28 cellular contexts compared by ENCODE assay signal in genomic region chr1:169499807-169500206, GRCh38.
"Had no signal": no experiment of that assay in that cellular context is flagged by ENCODE, and none has a peak within 500 bp of the region (broad histone marks: within the 10 kb centered on the region; RNA-seq: fewer than 3 reads in every experiment).

No MANE protein-coding gene starts in this region.

- DNase-seq: colonic mucosa; cortex of kidney; effector CD8-positive, alpha-beta T cell; effector memory CD8-positive, alpha-beta T cell; endodermal cell; erythroblast; esophagus squamous epithelium; foreskin fibroblast; foreskin melanocyte; gastrocnemius medialis; glutamatergic neuron; head of caudate nucleus; heart right ventricle; hippocampal formation; left cardiac atrium; left lung; left ventricle myocardium superior; lower lobe of right lung; mesenchymal stem cell; mucosa of descending colon; naive B cell had no signal

- H3K4me1 ChIP-seq: colonic mucosa, gastrocnemius medialis, heart right ventricle, left lung, lower lobe of right lung had no signal

- FAIRE-seq: endometrium, islet of Langerhans, keratinocyte had no signal

- H3K36me3 ChIP-seq: colonic mucosa, esophagus squamous epithelium, gastrocnemius medialis, heart right ventricle, left lung, lower lobe of right lung had no signal

- H3K27ac ChIP-seq: colonic mucosa, epithelial cell of prostate, esophagus squamous epithelium, gastrocnemius medialis, heart right ventricle, left lung, lower lobe of right lung had no signal

- H3K9me3 ChIP-seq: colonic mucosa, esophagus squamous epithelium, gastrocnemius medialis, left lung, lower lobe of right lung had no signal

- H3K9me3 Mint-ChIP-seq: effector memory CD8-positive, alpha-beta T cell had no signal

- H3K4me3 ChIP-seq: colonic mucosa, esophagus squamous epithelium, gastrocnemius medialis, heart right ventricle, left lung, lower lobe of right lung, mucosa of descending colon had no signal

- H3K36me3 Mint-ChIP-seq: mesothelial cell of epicardium had no signal

- H3K27ac Mint-ChIP-seq: dendritic cell treated with granulocyte-macrophage colony-stimulating factor and Interleukin-4, amounts not matched to agents 40 ng/mL and 50 ng/mL, for 4 days; effector memory CD8-positive, alpha-beta T cell; endodermal cell; mesothelial cell of epicardium; naive B cell had no signal

- ATAC-seq: effector memory CD8-positive, alpha-beta T cell; esophagus mucosa; gastrocnemius medialis; heart right ventricle; left cardiac atrium; left lung; left ventricle myocardium superior; lower lobe of right lung; mucosa of descending colon had no signal

- H3K4me3 Mint-ChIP-seq: dendritic cell treated with granulocyte-macrophage colony-stimulating factor and Interleukin-4, amounts not matched to agents 40 ng/mL and 50 ng/mL, for 4 days; effector memory CD8-positive, alpha-beta T cell; endodermal cell; mesothelial cell of epicardium; naive B cell had no signal

- H3K27me3 Mint-ChIP-seq: dendritic cell treated with granulocyte-macrophage colony-stimulating factor and Interleukin-4, amounts not matched to agents 40 ng/mL and 50 ng/mL, for 4 days had no signal

- H3K4me1 Mint-ChIP-seq: naive B cell had no signal

- H3K27me3 ChIP-seq: colonic mucosa, esophagus squamous epithelium, gastrocnemius medialis, heart right ventricle, left lung had no signal
